Comparison of ENCODE assay signal across 8 cellular contexts in the genomic region with DNA sequence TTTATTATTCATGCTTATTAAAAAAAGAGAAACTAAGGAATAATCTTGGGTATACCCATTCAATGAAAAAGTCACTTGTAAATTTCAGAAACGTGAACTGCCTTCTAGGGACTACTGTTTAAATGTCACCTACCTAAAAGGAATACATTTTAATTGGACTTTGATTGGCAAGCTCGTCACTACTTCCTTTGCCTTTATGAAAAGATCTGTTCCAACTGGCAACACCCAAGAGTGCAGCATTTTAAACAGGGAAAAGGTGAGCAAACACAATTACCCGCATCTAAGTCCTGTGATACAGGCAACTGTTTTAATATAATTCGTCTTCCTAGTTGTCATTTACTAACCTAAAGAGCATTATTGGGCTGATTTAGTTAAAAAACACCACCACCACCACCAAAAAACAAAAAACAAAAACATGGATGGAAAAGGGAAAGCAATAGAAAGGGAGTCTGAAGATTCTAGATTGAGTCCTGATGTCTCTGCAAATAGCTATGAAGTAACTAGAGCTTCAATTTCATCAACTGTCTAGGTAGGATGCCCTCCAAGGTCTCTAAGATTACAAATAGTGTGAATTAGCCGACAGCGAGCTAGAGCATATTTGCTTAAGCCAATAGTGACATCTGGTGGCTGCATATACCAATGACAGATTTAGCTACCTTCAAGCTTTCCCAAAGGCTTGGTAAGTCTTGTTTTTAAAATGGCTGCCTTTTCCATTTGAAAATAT. TPM values are rescaled to one million over a fixed set of nuclear protein-coding genes. Genes with fewer than 3 reads are reported as not detected.
DNase-seq lines count a peak whose midpoint lies in the region; ATAC-seq, FAIRE-seq and TF ChIP-seq lines count a peak whose summit lies in the region.

No MANE protein-coding gene starts in this region.

- peak; percentile 86 for FAIRE-seq in GM18507 (lab: Jason Lieb, UNC)

- no peak overlapping the region for H3K27ac ChIP-seq in C4-2B

- DNase-seq in GM18507 (ENCODE audit: extremely low spot score, insufficient read length, low read depth) (peak; percentile 43), NCI-H1105 (lab: John Stamatoyannopoulos, UW) (peak; percentile 93), SIG-M5 treated with dmso at 0.1 percent for 504 hours (lab: John Stamatoyannopoulos, UW; ENCODE audit: unreplicated experiment) (peak; percentile 83), cerebellum (ENCODE audit: low spot score) (peak; percentile 77), kidney tubule cell (ENCODE audit: low spot score) (peak; percentile 85)
- peak; percentile 13 for DNase-seq in stimulated activated naive CD8-positive, alpha-beta T cell treated with anti-CD3 and anti-CD28 coated beads, Interleukin-15, Interleukin-2, amounts not matched to agents 100 U/mL and 50 U/mL, for 24 hours

- peak; percentile 89 for TF ChIP-seq CTCF in C4-2B (conservative IDR thresholded peaks at IDR 0.05)

- ATAC-seq in HG02870 (IDR thresholded peaks at IDR 0.05; ENCODE audit: unreplicated experiment) = peak; percentile 97
- peak; percentile 68 for ATAC-seq in stimulated activated naive CD8-positive, alpha-beta T cell treated with anti-CD3 and anti-CD28 coated beads, Interleukin-15, Interleukin-2, amounts not matched to agents 100 U/mL and 50 U/mL, for 24 hours

RNA-seq across cellular contexts. Expression of gene ICA1, which starts 33.8 kb away (rescaled TPM):
- 18.3 TPM for total RNA-seq in cerebellum

Comparison
In these comparisons a context has a peak if more than half of its experiments do, and no peak if none do; other contexts are left out.
1. DNase-seq: peak in every context shown above with its lines; median percentile 93 in NCI-H1105; 85 in kidney tubule cell; 83 in SIG-M5 treated with dmso at 0.1 percent for 504 hours; 77 in cerebellum; 43 in GM18507; 13 in stimulated activated naive CD8-positive, alpha-beta T cell treated with anti-CD3 and anti-CD28 coated beads, Interleukin-15, Interleukin-2, amounts not matched to agents 100 U/mL and 50 U/mL, for 24 hours.